13 cellular contexts compared by ENCODE assay signal in the genomic region with DNA sequence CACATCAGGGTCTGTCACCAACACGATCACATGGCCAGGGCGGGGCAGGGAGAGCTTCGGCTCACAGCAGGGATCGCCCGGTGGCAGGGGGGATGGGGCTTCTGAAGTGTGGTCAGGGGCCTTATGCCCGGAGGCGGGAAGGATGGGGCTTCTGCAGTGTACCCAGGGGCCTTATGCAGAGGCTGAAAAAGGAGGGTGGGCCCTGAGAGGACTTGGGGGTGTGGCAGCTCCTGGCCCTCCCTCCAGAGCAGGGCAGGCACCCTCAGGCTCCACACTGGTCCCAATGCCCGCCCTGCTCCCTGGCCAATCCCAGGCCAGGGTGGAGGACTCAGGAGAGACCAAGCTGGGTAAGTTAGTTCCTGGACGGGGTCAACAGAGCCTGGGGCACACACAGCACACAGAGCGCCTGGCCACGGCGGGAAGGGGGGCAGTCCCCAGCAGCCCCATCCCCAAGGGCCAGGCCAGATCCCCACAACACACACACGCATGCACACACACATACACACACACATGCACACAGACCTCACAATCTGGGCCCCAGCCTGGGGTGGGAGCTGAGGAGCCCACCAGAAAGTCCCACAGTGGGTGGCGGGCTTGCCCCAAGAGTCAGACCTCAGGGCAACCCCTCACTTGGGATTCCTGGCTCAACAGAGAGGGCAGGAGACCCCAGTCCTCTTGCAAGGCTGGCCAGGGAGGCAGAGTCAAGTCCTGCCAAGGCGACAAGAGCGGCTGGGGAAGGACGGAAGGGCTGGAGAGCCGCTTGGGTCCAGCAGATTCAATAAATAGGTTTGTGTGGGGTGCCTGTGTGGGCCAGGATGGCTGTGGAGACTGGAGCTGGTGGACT. TPM values are rescaled to one million over a fixed set of nuclear protein-coding genes. Genes with fewer than 3 reads are reported as not detected.
DNase-seq lines count a peak whose midpoint lies in the region; ATAC-seq and TF ChIP-seq lines count a peak whose summit lies in the region.
"Had no signal": no experiment of that assay in that cellular context is flagged by ENCODE, and none has a peak within 500 bp of the region (broad histone marks: within the 10 kb centered on the region; RNA-seq: fewer than 3 reads in every experiment).

No MANE protein-coding gene starts in this region.

- H3K27me3 ChIP-seq in GM23338 (ENCODE audit: insufficient read depth) (no peaks in the 10 kb centered on the region), Panc1 (ENCODE audit: control insufficient read depth, insufficient read depth, low read length) (no peaks in the 10 kb centered on the region), fibroblast of lung (ENCODE audit: control insufficient read depth, insufficient read depth, low read length) (no peaks in the 10 kb centered on the region), uterus (peaks cover 0 to 4% of the 10 kb centered on the region in 2 donors)

- peaks cover 24% of the 10 kb centered on the region for H3K4me1 Mint-ChIP-seq in GM23338

- H3K4me3 ChIP-seq in AG10803 (ENCODE audit: low read length) (no peak overlapping the region), GM23338 (peak overlapping the region; percentile 51), Panc1 (ENCODE audit: low read depth in 2 of 2, low read length in 2 of 2) (peak overlapping the region; percentile 21 to 51; a peak in 3 of 4 replicates), fibroblast of lung (replicated peaks in 1 of 4; ENCODE audit: control extremely low read depth in 1 of 4, insufficient read depth in 1 of 4, low read depth in 3 of 4, low read length in 4 of 4) (no peak overlapping the region), uterus (no peak overlapping the region)
- H3K4me3 ChIP-seq: skin epidermis had no signal

- H3K27me3 Mint-ChIP-seq in GM23338 (ENCODE audit: insufficient read depth, low read depth, poor library complexity), result peaks cover 14% of the 10 kb centered on the region
- H3K27me3 Mint-ChIP-seq: CD4-positive, CD25-positive, alpha-beta regulatory T cell; naive thymus-derived CD4-positive, alpha-beta T cell had no signal

- H3K4me2 ChIP-seq in GM23338 (peak overlapping the region; percentile 83), fibroblast of lung (ENCODE audit: extremely low read depth, insufficient read depth, low read length) (no peak overlapping the region)

- peaks cover 6% of the 10 kb centered on the region; the same call in 1 of the 3 replicates for H3K36me3 Mint-ChIP-seq in GM23338 (ENCODE audit: low read depth)
- H3K36me3 Mint-ChIP-seq: CD4-positive, CD25-positive, alpha-beta regulatory T cell had no signal

- no peaks in the 10 kb centered on the region for H3K9me3 ChIP-seq in Panc1 (ENCODE audit: control insufficient read depth, insufficient read depth, low read depth, low read length)
- no peaks in the 10 kb centered on the region for H3K9me3 ChIP-seq in fibroblast of lung (ENCODE audit: control insufficient read depth, insufficient read depth, low read depth, low read length)
- H3K9me3 ChIP-seq in uterus, result no peaks in the 10 kb centered on the region

- H3K27ac ChIP-seq in GM23338 (ENCODE audit: low read depth), result 0 out of 2 replicates have a peak overlapping the region, but pooled peaks have one; percentile 26
- H3K27ac ChIP-seq in Panc1 (ENCODE audit: low read length), result peak overlapping the region; percentile 86
- no peak overlapping the region for H3K27ac ChIP-seq in fibroblast of lung (ENCODE audit: insufficient read depth, low read length)
- no peak overlapping the region for H3K27ac ChIP-seq in uterus

- H3K4me1 ChIP-seq in GM23338 (ENCODE audit: insufficient read depth) (peaks cover 15% of the 10 kb centered on the region; the same call in 1 of the 2 replicates), Panc1 (ENCODE audit: control insufficient read depth, insufficient read depth, low read length) (peaks cover 55% of the 10 kb centered on the region), fibroblast of lung (ENCODE audit: control insufficient read depth, extremely low read depth, insufficient read depth, low read length) (no peaks in the 10 kb centered on the region), uterus (peaks cover 0 to 11% of the 10 kb centered on the region in 2 donors)

- TSS peak; percentile 58 for BruUV-seq in Panc1 (replicated peaks; lab: Mats Ljungman, UMichigan)

- no peak overlapping the region for H3K9ac ChIP-seq in fibroblast of lung (ENCODE audit: insufficient read depth, low read length)

- intact Hi-C loops in Panc1 (cut with micrococcal nuclease; ENCODE audit: unreplicated experiment), result no loop called here
- intact Hi-C loops in uterus (cut with DNase I; ENCODE audit: low total_unique reads), result no loop called here

- H3F3A ChIP-seq in GM23338 (replicated peaks; ENCODE audit: low read depth), result peaks cover 13% of the 10 kb centered on the region

- ATAC-seq in GM23338, result peak; percentile 82
- ATAC-seq in Panc1, result peak; percentile 77
- ATAC-seq in GM21367 (IDR thresholded peaks at IDR 0.05; ENCODE audit: unreplicated experiment), result no peak
- no peak for ATAC-seq in HG02610 (IDR thresholded peaks at IDR 0.05; ENCODE audit: unreplicated experiment)

- DNase-seq in AG10803 (ENCODE audit: low read depth) (peak; percentile 18), GM23338 (ENCODE audit: low spot score) (peak; percentile 86), Panc1 (ENCODE audit: low read depth, low spot score) (no peak), fibroblast of lung (ENCODE audit: low read depth in 2 of 2) (peak; percentile 26 to 47), SHP77 (lab: John Stamatoyannopoulos, UW) (no peak), uterus (no peak)
- DNase-seq: activated CD8-positive, alpha-beta memory T cell treated with anti-CD3 and anti-CD28 coated beads, Interleukin-2, amount 50 U/mL, for 4 hours; CD4-positive, CD25-positive, alpha-beta regulatory T cell had no signal

- H4K20me1 ChIP-seq in GM23338 (replicated peaks; ENCODE audit: insufficient read depth), result peaks cover 3% of the 10 kb centered on the region; the same call in 1 of the 2 replicates
- H4K20me1 ChIP-seq in fibroblast of lung (ENCODE audit: control insufficient read depth, extremely low read depth, insufficient read depth, low read length), result no peaks in the 10 kb centered on the region

- no peaks in the 10 kb centered on the region for H3K9me3 Mint-ChIP-seq in GM23338
- H3K9me3 Mint-ChIP-seq: CD4-positive, CD25-positive, alpha-beta regulatory T cell; naive thymus-derived CD4-positive, alpha-beta T cell had no signal

- H3K27ac Mint-ChIP-seq in GM23338, result no peak overlapping the region
- H3K27ac Mint-ChIP-seq: CD4-positive, CD25-positive, alpha-beta regulatory T cell had no signal

- POLR2A ChIA-PET in Panc1 (lab: Charles Lee), result interaction anchor here (0.5 to 0.6 kb wide), 3 partner anchors 8 to 77 kb away, joined by 3 to 13 read pairs (median 7); no protein-coding TSS in a partner anchor

- H3K4me3 Mint-ChIP-seq in GM23338, result peak overlapping the region; percentile 27; the same call in 2 of the 3 replicates

- no peaks in the 10 kb centered on the region for H3K9me2 ChIP-seq in GM23338 (ENCODE audit: insufficient read depth)

- H3K36me3 ChIP-seq in GM23338 (ENCODE audit: insufficient read depth), result no peaks in the 10 kb centered on the region
- no peaks in the 10 kb centered on the region; the same call in none of the 2 replicates for H3K36me3 ChIP-seq in Panc1 (ENCODE audit: control insufficient read depth, insufficient read depth, low read length)
- H3K36me3 ChIP-seq in fibroblast of lung (ENCODE audit: control insufficient read depth, insufficient read depth, low read length), result peaks cover 13% of the 10 kb centered on the region
- H3K36me3 ChIP-seq in uterus, result no peaks in the 10 kb centered on the region

- CTCF ChIA-PET in Panc1 (lab: Charles Lee), result no interaction called here

- H2AFZ ChIP-seq in GM23338, result no peak overlapping the region
- no peak overlapping the region for H2AFZ ChIP-seq in fibroblast of lung (ENCODE audit: low read length)

- no peak for TF ChIP-seq POLR2A in uterus (IDR thresholded peaks at IDR 0.05)

- H3K79me2 ChIP-seq in GM23338 (replicated peaks; ENCODE audit: insufficient read depth) (no peaks in the 10 kb centered on the region), fibroblast of lung (ENCODE audit: control insufficient read depth, insufficient read depth, low read length) (peaks cover 13% of the 10 kb centered on the region)

- no peak for TF ChIP-seq CTCF in AG10803 (conservative IDR thresholded peaks at IDR 0.05; ENCODE audit: low read length)
- no peak for TF ChIP-seq CTCF in GM23338 (conservative IDR thresholded peaks at IDR 0.05; ENCODE audit: low read depth in 2 of 2)
- TF ChIP-seq CTCF in Panc1 (IDR thresholded peaks at IDR 0.05), result no peak
- TF ChIP-seq CTCF in fibroblast of lung (conservative IDR thresholded peaks at IDR 0.05 in 1 of 2, IDR thresholded peaks at IDR 0.05 in 1 of 2; ENCODE audit: low read depth in 1 of 2, low read length in 2 of 2), result no peak
- TF ChIP-seq CTCF in uterus (IDR thresholded peaks at IDR 0.05), result no peak

- in situ Hi-C loops in Panc1 (cut with HindIII; ENCODE audit: low pct_unique_long_range_greater_than_20kb, low sequenced_read_pairs), result no loop called here

RNA-seq across cellular contexts. Expression of gene CEND1, which starts 1.1 kb away (rescaled TPM):
- 3.1 and 5.5 TPM in 2 replicates for total RNA-seq in GM23338 (2014; rRNA removed; shearing (Covaris generic))
- polyA plus RNA-seq in GM23338 (2016; fragmentation: Nextera tagmentation; extraction: Ambion mirVana), result 4.8 and 5.7 TPM in 2 replicates
- 15.9 TPM for total RNA-seq in Panc1 (2021; ENCODE audit: unreplicated experiment)
- polyA plus RNA-seq in Panc1 (2012; ENCODE audit: insufficient read length), result 36.1 TPM
- 0.26 and 1.3 TPM in 2 replicates for total RNA-seq in fibroblast of lung
- 0.25 and 0.71 TPM in 2 replicates for polyA plus RNA-seq in fibroblast of lung
- 5.1 and 18.3 TPM in 2 replicates for polyA plus RNA-seq in fibroblast of lung (2012)
- polyA minus RNA-seq in fibroblast of lung (ENCODE audit: low replicate concordance), result 0.47 and 0.93 TPM in 2 replicates
- under 1 TPM in 1 of 4 donors, not detected in 3; 0.41 TPM for total RNA-seq in uterus
- total RNA-seq: CD4-positive, CD25-positive, alpha-beta regulatory T cell; epithelial cell of proximal tubule had no signal
- polyA plus RNA-seq: naive thymus-derived CD4-positive, alpha-beta T cell had no signal

RNA-seq across cellular contexts. Expression of gene SLC25A22, which starts 7.1 kb away (rescaled TPM):
- 41.2 and 46.4 TPM in 2 replicates for total RNA-seq in GM23338 (2014; rRNA removed; shearing (Covaris generic))
- polyA plus RNA-seq in GM23338 (2016; fragmentation: Nextera tagmentation; extraction: Ambion mirVana) (20.2 and 21.0 TPM in 2 replicates), fibroblast of lung (10.4 and 19.9 TPM in 2 replicates)
- total RNA-seq in Panc1 (2021; ENCODE audit: unreplicated experiment) (119 TPM), fibroblast of lung (8.0 and 9.9 TPM in 2 replicates), uterus (10 to 100 TPM in 1 of 4 donors, 1 to 10 TPM in 2, under 1 TPM in 1; 0.29 to 20.8 (median 5.4) TPM)
- polyA plus RNA-seq in Panc1 (2012; ENCODE audit: insufficient read length), result 120 TPM
- 13.7 and 28.7 TPM in 2 replicates for polyA plus RNA-seq in fibroblast of lung (2012)
- polyA minus RNA-seq in fibroblast of lung (ENCODE audit: low replicate concordance), result 13.5 and 24.9 TPM in 2 replicates

RNA-seq across cellular contexts. Expression of gene GATD1, which starts 13.7 kb away (rescaled TPM):
- total RNA-seq in GM23338 (2014; rRNA removed; shearing (Covaris generic)), result 28.0 and 51.0 TPM in 2 replicates
- 39.3 and 44.9 TPM in 2 replicates for polyA plus RNA-seq in GM23338 (2016; fragmentation: Nextera tagmentation; extraction: Ambion mirVana)
- total RNA-seq in Panc1 (2021; ENCODE audit: unreplicated experiment), result 229 TPM
- 200 TPM for polyA plus RNA-seq in Panc1 (2012; ENCODE audit: insufficient read length)
- 19.0 and 20.3 TPM in 2 replicates for total RNA-seq in fibroblast of lung
- 13.9 and 14.7 TPM in 2 replicates for polyA plus RNA-seq in fibroblast of lung
- polyA plus RNA-seq in fibroblast of lung (2012), result 29.3 and 31.6 TPM in 2 replicates
- 25.6 and 62.3 TPM in 2 replicates for polyA minus RNA-seq in fibroblast of lung (ENCODE audit: low replicate concordance)
- total RNA-seq in uterus, result 10 to 100 TPM; 11.8 to 81.1 (median 29.3) TPM

RNA-seq across cellular contexts. Expression of gene PIDD1, which starts 14.1 kb away (rescaled TPM):
- 26.0 and 37.6 TPM in 2 replicates for total RNA-seq in GM23338 (2014; rRNA removed; shearing (Covaris generic))
- polyA plus RNA-seq in GM23338 (2016; fragmentation: Nextera tagmentation; extraction: Ambion mirVana) (22.7 and 25.6 TPM in 2 replicates), fibroblast of lung (2.2 and 3.8 TPM in 2 replicates)
- total RNA-seq in Panc1 (2021; ENCODE audit: unreplicated experiment) (75.9 TPM), fibroblast of lung (7.4 and 14.2 TPM in 2 replicates), uterus (10 to 100 TPM in 2 of 4 donors, 1 to 10 TPM in 2; 1.3 to 20.2 (median 10.1) TPM)
- polyA plus RNA-seq in Panc1 (2012; ENCODE audit: insufficient read length), result 86.9 TPM
- 4.6 and 11.9 TPM in 2 replicates for polyA plus RNA-seq in fibroblast of lung (2012)
- polyA minus RNA-seq in fibroblast of lung (ENCODE audit: low replicate concordance), result 5.1 and 12.4 TPM in 2 replicates

RNA-seq across cellular contexts. Expression of gene RPLP2, which starts 18.8 kb away (rescaled TPM):
- total RNA-seq in GM23338 (2014; rRNA removed; shearing (Covaris generic)), result 428 and 518 TPM in 2 replicates
- polyA plus RNA-seq in GM23338 (2016; fragmentation: Nextera tagmentation; extraction: Ambion mirVana), result 1,782 and 2,023 TPM in 2 replicates
- 3,468 TPM for total RNA-seq in Panc1 (2021; ENCODE audit: unreplicated experiment)
- polyA plus RNA-seq in Panc1 (2012; ENCODE audit: insufficient read length), result 4,274 TPM
- 282 and 294 TPM in 2 replicates for total RNA-seq in fibroblast of lung
- polyA plus RNA-seq in fibroblast of lung, result 741 and 904 TPM in 2 replicates
- polyA plus RNA-seq in fibroblast of lung (2012), result 1,458 and 1,948 TPM in 2 replicates
- polyA minus RNA-seq in fibroblast of lung (ENCODE audit: low replicate concordance), result 327 and 443 TPM in 2 replicates
- 1,000 to 10,000 TPM in 1 of 4 donors, 100 to 1,000 TPM in 3; 100 to 1,968 (median 496) TPM for total RNA-seq in uterus

Comparison
In these comparisons a context has a peak if more than half of its experiments do, and no peak if none do; other contexts are left out.
1. DNase-seq: peak in AG10803 (single experiment), GM23338 (single experiment) and fibroblast of lung (2 of 2); none in Panc1 (single experiment), SHP77 (0 of 2) and uterus (0 of 2).
2. H3K4me3 ChIP-seq: peak in GM23338 (single experiment) and Panc1 (2 of 2); none in AG10803 (single experiment), fibroblast of lung (0 of 4) and uterus (0 of 2).
3. ATAC-seq: peak in GM23338 (single experiment) and Panc1 (single experiment); none in GM21367 (single experiment) and HG02610 (single experiment).
4. H3K27ac ChIP-seq: peak in GM23338 (single experiment) and Panc1 (single experiment); none in fibroblast of lung (single experiment) and uterus (0 of 2).